In the genomic region with DNA sequence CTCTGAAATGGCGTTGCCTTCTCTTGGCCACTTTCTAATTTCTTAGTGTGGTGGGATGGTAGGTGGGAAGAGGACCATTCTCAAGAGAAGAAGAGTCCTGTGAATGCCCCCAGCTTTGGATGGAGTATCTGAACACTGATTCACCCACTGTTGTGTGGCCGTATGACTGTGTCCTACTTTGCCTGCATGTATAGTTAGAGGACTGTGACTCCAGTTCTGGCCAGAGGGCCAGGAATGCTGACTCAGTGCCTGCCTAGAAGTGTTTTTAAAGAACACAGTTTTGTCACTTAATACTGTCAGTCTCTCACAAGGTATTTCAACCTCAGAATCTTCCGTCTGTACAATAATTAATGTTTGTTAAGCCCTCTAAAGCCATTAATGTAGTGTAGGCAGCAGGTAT, we compare ENCODE assay signal across 9 cellular contexts. TPM values are rescaled to one million over a fixed set of nuclear protein-coding genes. Genes with fewer than 3 reads are reported as not detected.
DNase-seq lines count a peak whose midpoint lies in the region; ATAC-seq and TF ChIP-seq lines count a peak whose summit lies in the region.
"Had no signal": no experiment of that assay in that cellular context is flagged by ENCODE, and none has a peak within 500 bp of the region (broad histone marks: within the 10 kb centered on the region; RNA-seq: fewer than 3 reads in every experiment).

No MANE protein-coding gene starts in this region.

- TF ChIP-seq CTCF in colonic mucosa (IDR thresholded peaks at IDR 0.05) = no peak

- peak overlapping the region; percentile 61 to 97 (median 95) for H3K27ac Mint-ChIP-seq in CD4-positive, CD25-positive, alpha-beta regulatory T cell
- peak overlapping the region in 8 of 10 donors; percentile 23 to 98 (median 93) for H3K27ac Mint-ChIP-seq in naive thymus-derived CD8-positive, alpha-beta T cell

- peak overlapping the region; percentile 97 for H3K4me3 ChIP-seq in CD4-positive, CD25-positive, alpha-beta regulatory T cell (ENCODE audit: low read depth, low read length)
- H3K4me3 ChIP-seq in colonic mucosa = peak overlapping the region; percentile 91

- peaks cover 38% of the 10 kb centered on the region for H3K4me1 ChIP-seq in CD4-positive, CD25-positive, alpha-beta regulatory T cell (ENCODE audit: control insufficient read depth, insufficient read depth, low read length, poor library complexity, severe bottlenecking)
- peaks cover 18% of the 10 kb centered on the region for H3K4me1 ChIP-seq in colonic mucosa

- H3K9me3 ChIP-seq in CD4-positive, CD25-positive, alpha-beta regulatory T cell (ENCODE audit: control insufficient read depth in 2 of 2, low read length in 2 of 2) = no peaks in the 10 kb centered on the region
- H3K9me3 ChIP-seq in colonic mucosa = no peaks in the 10 kb centered on the region

- intact Hi-C loops in colonic mucosa (cut with DNase I) = no loop called here

- H3K9me3 Mint-ChIP-seq in CD4-positive, CD25-positive, alpha-beta regulatory T cell = no peaks in the 10 kb centered on the region
- no peaks in the 10 kb centered on the region for H3K9me3 Mint-ChIP-seq in naive thymus-derived CD8-positive, alpha-beta T cell

- H3K4me1 Mint-ChIP-seq in CD4-positive, CD25-positive, alpha-beta regulatory T cell = peaks cover 25 to 50% (median 43%) of the 10 kb centered on the region in 4 donors
- peaks cover 31 to 44% (median 41%) of the 10 kb centered on the region in 4 donors for H3K4me1 Mint-ChIP-seq in naive thymus-derived CD8-positive, alpha-beta T cell

- ATAC-seq in CD4-positive, CD25-positive, alpha-beta regulatory T cell (ENCODE audit: low read depth in 2 of 2) = no peak
- no peak for ATAC-seq in naive thymus-derived CD8-positive, alpha-beta T cell
- ATAC-seq in GM19452 (IDR thresholded peaks at IDR 0.05; ENCODE audit: unreplicated experiment) = no peak
- no peak for ATAC-seq in HG02763 (IDR thresholded peaks at IDR 0.05; ENCODE audit: unreplicated experiment)

- no peak overlapping the region for H3K27ac ChIP-seq in CD4-positive, CD25-positive, alpha-beta regulatory T cell (ENCODE audit: insufficient read depth, low read length, poor library complexity, severe bottlenecking)
- no peak overlapping the region for H3K27ac ChIP-seq in colonic mucosa

- no peak overlapping the region for H3K9ac ChIP-seq in colonic mucosa (ENCODE audit: low read depth in 2 of 2, low read length in 2 of 2)

- peak overlapping the region; percentile 78 to 97 (median 92) for H3K4me3 Mint-ChIP-seq in CD4-positive, CD25-positive, alpha-beta regulatory T cell
- peak overlapping the region in 9 of 10 donors; percentile 93 to 99 (median 96) for H3K4me3 Mint-ChIP-seq in naive thymus-derived CD8-positive, alpha-beta T cell

- no peaks in the 10 kb centered on the region for H3K27me3 ChIP-seq in CD4-positive, CD25-positive, alpha-beta regulatory T cell (ENCODE audit: control insufficient read depth, insufficient read depth, low read length)
- H3K27me3 ChIP-seq in colonic mucosa = no peaks in the 10 kb centered on the region

- H3K27me3 Mint-ChIP-seq in CD4-positive, CD25-positive, alpha-beta regulatory T cell = no peaks in the 10 kb centered on the region
- H3K27me3 Mint-ChIP-seq in naive thymus-derived CD8-positive, alpha-beta T cell = no peaks in the 10 kb centered on the region

- DNase-seq in CD4-positive, CD25-positive, alpha-beta regulatory T cell = no peak
- DNase-seq in M059J (ENCODE audit: low read depth) (peak; percentile 79), colonic mucosa (no peak), HPDE6-E6E7 (ENCODE audit: extremely low spot score) (no peak), activated gamma-delta T cell treated with Interleukin-2 at 50 U/mL for 16 hours (no peak)
- no peak for DNase-seq in naive thymus-derived CD8-positive, alpha-beta T cell
- DNase-seq: NCI-H2227 treated with DMSO at 0.1 percent for 48 hours had no signal

- peaks cover 47% of the 10 kb centered on the region for H3K36me3 ChIP-seq in CD4-positive, CD25-positive, alpha-beta regulatory T cell (ENCODE audit: control insufficient read depth, insufficient read depth, low read length)
- H3K36me3 ChIP-seq in colonic mucosa = peaks cover 10% of the 10 kb centered on the region

- POLR2A ChIA-PET in naive thymus-derived CD8-positive, alpha-beta T cell (lab: Charles Lee) = no interaction called here

- H3K36me3 Mint-ChIP-seq in CD4-positive, CD25-positive, alpha-beta regulatory T cell = peaks cover 26% of the 10 kb centered on the region
- peaks cover 0 to 48% (median 3%) of the 10 kb centered on the region in 3 donors for H3K36me3 Mint-ChIP-seq in naive thymus-derived CD8-positive, alpha-beta T cell

RNA-seq across cellular contexts. Expression of a gene that starts 2.1 kb away (rescaled TPM):
- 127 TPM for total RNA-seq in CD4-positive, CD25-positive, alpha-beta regulatory T cell
- polyA plus RNA-seq in CD4-positive, CD25-positive, alpha-beta regulatory T cell = 100 to 1,000 TPM; 112 to 125 (median 125) TPM
- 469 and 512 TPM in 2 replicates for total RNA-seq in M059J (2014; rRNA removed; shearing (Covaris generic))
- 100 to 1,000 TPM; 184 to 250 TPM for total RNA-seq in colonic mucosa
- 10 to 100 TPM; 92.5 to 97.9 TPM for total RNA-seq in naive thymus-derived CD8-positive, alpha-beta T cell
- polyA plus RNA-seq in naive thymus-derived CD8-positive, alpha-beta T cell = 100 to 1,000 TPM in 2 of 3 donors, 10 to 100 TPM in 1; 84.7 to 107 (median 106) TPM
